Comparison of ENCODE assay signal across 1 cellular context in genomic region chr1:156813750-156814570, GRCh38.
TF ChIP-seq lines count a peak whose summit lies in the region.

No MANE protein-coding gene starts in this region.

TF ChIP-seq in GM23338, 12 proteins besides CTCF, POLR2A, EP300 and RAD21 (continued from another document):
- TF ChIP-seq REST (IDR thresholded peaks at IDR 0.05; ENCODE audit: unreplicated experiment) (no peak), ZNF114 (CRISPR knock-in tag; IDR thresholded peaks at IDR 0.05) (no peak)
